In genomic region chr11:15101072-15101701, GRCh38 we compare ENCODE assay signal across 8 cellular contexts. TPM values are rescaled to one million over a fixed set of nuclear protein-coding genes. Genes with fewer than 3 reads are reported as not detected.
DNase-seq lines count a peak whose midpoint lies in the region; ATAC-seq and TF ChIP-seq lines count a peak whose summit lies in the region.

No MANE protein-coding gene starts in this region.

- H3K9me3 ChIP-seq in RWPE2 (ENCODE audit: severe bottlenecking) (peaks cover 2% of the 10 kb centered on the region), heart left ventricle (peaks cover 0 to 14% (median 0%) of the 10 kb centered on the region in 12 donors), psoas muscle (no peaks in the 10 kb centered on the region)

- H3K27me3 ChIP-seq in RWPE2 (ENCODE audit: insufficient read depth, poor library complexity, severe bottlenecking) (no peaks in the 10 kb centered on the region), heart left ventricle (peaks cover 0 to 22% (median 9%) of the 10 kb centered on the region in 9 donors), psoas muscle (ENCODE audit: insufficient read depth in 3 of 3, low read length in 2 of 3) (peaks cover 0 to 3% (median 0%) of the 10 kb centered on the region in 3 donors)

- H3K36me3 Mint-ChIP-seq in activated naive CD8-positive, alpha-beta T cell treated with anti-CD3 and anti-CD28 coated beads for 36 hours = no peaks in the 10 kb centered on the region

- H3K27ac ChIP-seq in RWPE2 (ENCODE audit: poor library complexity, severe bottlenecking) (no peak overlapping the region), heart left ventricle (no peak overlapping the region), psoas muscle (no peak overlapping the region)

- no peak overlapping the region for H3K27ac Mint-ChIP-seq in activated naive CD8-positive, alpha-beta T cell treated with anti-CD3 and anti-CD28 coated beads for 36 hours

- intact Hi-C loops in heart left ventricle (cut with DNase I) = loop anchor here (1.0 to 2.0 kb wide), 3 partner anchors 106 to 110 kb away; no protein-coding TSS in a partner anchor
- intact Hi-C loops in psoas muscle (cut with DNase I) = loop anchor here (1.0 to 2.0 kb wide), 2 partner anchors 107 to 108 kb away; no protein-coding TSS in a partner anchor

- H3K4me3 ChIP-seq in Jurkat, Clone E6-1 (ENCODE audit: low read length) = no peak overlapping the region
- H3K4me3 ChIP-seq in RWPE2 (ENCODE audit: severe bottlenecking) = no peak overlapping the region
- H3K4me3 ChIP-seq in heart left ventricle = no peak overlapping the region
- H3K4me3 ChIP-seq in psoas muscle = no peak overlapping the region

- H3K27me3 Mint-ChIP-seq in activated naive CD8-positive, alpha-beta T cell treated with anti-CD3 and anti-CD28 coated beads for 36 hours = peaks cover 19% of the 10 kb centered on the region

- WGBS in heart left ventricle, 4 donors = 19 to 26% (median 24%) methylated on average over 8 of the region's 8 CpGs
- WGBS in psoas muscle, 3 donors = 22 to 24% (median 22%) methylated on average over 8 of the region's 8 CpGs

- H3K4me1 Mint-ChIP-seq in activated naive CD8-positive, alpha-beta T cell treated with anti-CD3 and anti-CD28 coated beads for 36 hours = peaks cover 3% of the 10 kb centered on the region

- no peaks in the 10 kb centered on the region for H3K9me3 Mint-ChIP-seq in activated naive CD8-positive, alpha-beta T cell treated with anti-CD3 and anti-CD28 coated beads for 36 hours

- TF ChIP-seq CTCF in RWPE2 (IDR thresholded peaks at IDR 0.05; ENCODE audit: poor library complexity, severe bottlenecking) = peak; percentile 92
- peak; percentile 84 to 94 (median 90) for TF ChIP-seq CTCF in heart left ventricle (IDR thresholded peaks at IDR 0.05)
- TF ChIP-seq CTCF in psoas muscle (IDR thresholded peaks at IDR 0.05) = peak; percentile 91

- no peak overlapping the region for H3K4me3 Mint-ChIP-seq in activated naive CD8-positive, alpha-beta T cell treated with anti-CD3 and anti-CD28 coated beads for 36 hours

- H3K4me1 ChIP-seq in RWPE2 (ENCODE audit: insufficient read depth, poor library complexity, severe bottlenecking) = peaks cover 12% of the 10 kb centered on the region
- H3K4me1 ChIP-seq in heart left ventricle = no peaks in the 10 kb centered on the region
- no peaks in the 10 kb centered on the region for H3K4me1 ChIP-seq in psoas muscle

- DNase-seq in EL (peak; percentile 68), RWPE2 (ENCODE audit: low spot score) (no peak), heart left ventricle (peak; percentile 40 to 71 (median 54)), psoas muscle (peak; percentile 39 to 68)
- DNase-seq in Jurkat, Clone E6-1 (ENCODE audit: low read depth, low spot score) = peak; percentile 38
- DNase-seq in activated naive CD8-positive, alpha-beta T cell treated with anti-CD3 and anti-CD28 coated beads for 36 hours = peak; percentile 38

- no peaks in the 10 kb centered on the region for H3K36me3 ChIP-seq in RWPE2 (ENCODE audit: low read depth)
- H3K36me3 ChIP-seq in heart left ventricle = no peaks in the 10 kb centered on the region
- no peaks in the 10 kb centered on the region for H3K36me3 ChIP-seq in psoas muscle (ENCODE audit: insufficient read depth in 1 of 2, low read depth in 1 of 2)

- TF ChIP-seq POLR2A in heart left ventricle (IDR thresholded peaks at IDR 0.05) = no peak

- ATAC-seq in GM21526 (IDR thresholded peaks at IDR 0.05; ENCODE audit: low FRiP score, unreplicated experiment) (peak; percentile 64), RWPE2 (ENCODE audit: low read depth) (peak; percentile 90), heart left ventricle (peak in 3 of 4 donors; percentile 82 to 85 (median 85)), psoas muscle (peak; percentile 83 to 90 (median 86)), HG02970 (IDR thresholded peaks at IDR 0.05; ENCODE audit: low FRiP score, unreplicated experiment) (no peak)

RNA-seq across cellular contexts. Expression of gene INSC, which starts 13.5 kb away (rescaled TPM):
- not detected for polyA plus RNA-seq in Jurkat, Clone E6-1 (2012; ENCODE audit: insufficient read depth, insufficient read length)
- total RNA-seq in activated naive CD8-positive, alpha-beta T cell treated with anti-CD3 and anti-CD28 coated beads for 36 hours = under 1 TPM; 0.27 to 0.30 TPM
- total RNA-seq in heart left ventricle (1 to 10 TPM in 1 of 9 donors, under 1 TPM in 7, not detected in 1; 0.19 to 1.5 (median 0.35) TPM), psoas muscle (not detected)
- polyA plus RNA-seq in heart left ventricle (1 to 10 TPM in 1 of 2 donors, under 1 TPM in 1; 0.42 to 1.1 TPM), psoas muscle (1 to 10 TPM in 1 of 3 donors, under 1 TPM in 1, not detected in 1; 0.04 to 1.2 TPM)

RNA-seq across cellular contexts. Expression of gene CALCB, which starts 27.8 kb away (rescaled TPM):
- not detected for polyA plus RNA-seq in Jurkat, Clone E6-1 (2012; ENCODE audit: insufficient read depth, insufficient read length)
- total RNA-seq in activated naive CD8-positive, alpha-beta T cell treated with anti-CD3 and anti-CD28 coated beads for 36 hours = 1 to 10 TPM; 3.2 to 5.0 TPM
- total RNA-seq in heart left ventricle (1 to 10 TPM in 1 of 9 donors, under 1 TPM in 5, not detected in 3; 0.11 to 1.3 (median 0.37) TPM), psoas muscle (10 to 100 TPM in 1 of 4 donors, 1 to 10 TPM in 1, not detected in 2; 1.4 to 29.1 TPM)
- polyA plus RNA-seq in heart left ventricle (under 1 TPM in 1 of 2 donors, not detected in 1; 0.36 TPM), psoas muscle (under 1 TPM in 2 of 3 donors, not detected in 1; 0.10 to 0.20 TPM)
